26 cellular contexts compared by ENCODE assay signal in the genomic region with DNA sequence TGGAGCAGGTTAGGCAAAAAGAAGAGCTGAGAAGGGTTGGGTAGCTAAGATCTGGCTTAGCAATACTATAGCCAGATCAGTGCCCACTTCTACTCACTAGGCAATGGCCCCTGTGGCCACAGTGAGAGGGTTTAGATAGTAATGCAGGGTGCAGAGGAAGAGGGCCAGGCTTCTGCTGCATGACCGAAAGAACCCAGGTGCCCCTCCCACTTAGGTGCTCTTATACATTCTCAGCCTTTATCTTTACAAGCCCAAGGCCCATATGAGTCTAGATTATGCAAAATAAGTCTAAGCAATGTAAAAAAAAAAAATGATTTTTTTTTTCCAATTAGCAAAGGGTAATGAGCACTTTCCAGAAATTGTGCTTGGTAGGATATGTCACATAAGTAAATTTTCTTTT.
"Had no signal": no experiment of that assay in that cellular context is flagged by ENCODE, and none has a peak within 500 bp of the region (broad histone marks: within the 10 kb centered on the region; RNA-seq: fewer than 3 reads in every experiment).

No MANE protein-coding gene starts in this region.

- H3K4me3 Mint-ChIP-seq: activated CD4-positive, alpha-beta memory T cell treated with anti-CD3 and anti-CD28 coated beads for 36 hours; activated CD4-positive, alpha-beta T cell treated with anti-CD3 and anti-CD28 coated beads, Interleukin-2, amount 10 ng/mL, durations not matched to agents 7 days and 5 days; activated naive CD8-positive, alpha-beta T cell; activated T-cell treated with anti-CD3 and anti-CD28 coated beads, Interleukin-2, amount 50 U/mL, for 4 hours; T-helper 1 cell treated with Interleukin-12 subunit alpha and Interleukin-12 subunit beta and Interleukin-4 antibody, amounts not matched to agents 30 μg/mL and 1 μg/mL, for 36 hours had no signal

- H3K27ac Mint-ChIP-seq: activated CD4-positive, alpha-beta memory T cell treated with anti-CD3 and anti-CD28 coated beads for 36 hours; activated CD4-positive, alpha-beta T cell treated with anti-CD3 and anti-CD28 coated beads, Interleukin-2, amount 10 ng/mL, durations not matched to agents 7 days and 5 days; activated naive CD8-positive, alpha-beta T cell; T-helper 1 cell treated with Interleukin-12 subunit alpha and Interleukin-12 subunit beta and Interleukin-4 antibody, amounts not matched to agents 30 μg/mL and 1 μg/mL, for 36 hours had no signal

- H3K4me1 ChIP-seq: Peyer's patch had no signal

- DNase-seq: activated CD4-positive, alpha-beta memory T cell treated with anti-CD3 and anti-CD28 coated beads for 36 hours; activated CD4-positive, alpha-beta T cell treated with anti-CD3 and anti-CD28 coated beads, Interleukin-2, amount 10 ng/mL, durations not matched to agents 7 days and 5 days; activated CD4-positive, CD25-positive, alpha-beta regulatory T cell; activated CD8-positive, alpha-beta memory T cell treated with anti-CD3 and anti-CD28 coated beads for 24 hours; activated effector memory CD4-positive, alpha-beta T cell treated with anti-CD3 and anti-CD28 coated beads, Interleukin-2, amount 50 U/mL, for 16 hours; activated naive CD4-positive, alpha-beta T cell treated with Interleukin-2 at 50 U/mL for 16 hours; activated T-cell treated with anti-CD3 and anti-CD28 coated beads, Interleukin-2, amount 50 U/mL, for 4 hours; amygdala; brain microvascular endothelial cell; Karpas-422; MM.1S; NCI-H1048; NCI-H146; NCI-H187 treated with DMSO at 0.1 percent for 48 hours; NCI-H2081 treated with DMSO at 0.1 percent for 48 hours; NCI-H2171 treated with DMSO at 0.1 percent for 48 hours; NCI-H345; NCI-H510A; NCI-H526 treated with DMSO at 0.1 percent for 48 hours; NCI-H82; Peyer's patch; SHP77 had no signal

- H3K4me3 ChIP-seq: cardiac muscle cell, Peyer's patch, SJSA1 had no signal

- H3K36me3 Mint-ChIP-seq: activated CD4-positive, alpha-beta memory T cell treated with anti-CD3 and anti-CD28 coated beads for 36 hours; activated naive CD8-positive, alpha-beta T cell had no signal

- H3K27ac ChIP-seq: brain microvascular endothelial cell, Peyer's patch, SJSA1 had no signal

- ATAC-seq: activated T-cell treated with anti-CD3 and anti-CD28 coated beads, Interleukin-2, amount 50 U/mL, for 4 hours had no signal

- H3K36me3 ChIP-seq: brain microvascular endothelial cell, cardiac muscle cell, Peyer's patch, SJSA1 had no signal

- H3K27me3 ChIP-seq: brain microvascular endothelial cell, cardiac muscle cell, Peyer's patch, SJSA1 had no signal

- H3K27me3 Mint-ChIP-seq: activated CD4-positive, alpha-beta memory T cell treated with anti-CD3 and anti-CD28 coated beads for 36 hours had no signal
